ENCODE assay signal across 11 cellular contexts in the genomic region with DNA sequence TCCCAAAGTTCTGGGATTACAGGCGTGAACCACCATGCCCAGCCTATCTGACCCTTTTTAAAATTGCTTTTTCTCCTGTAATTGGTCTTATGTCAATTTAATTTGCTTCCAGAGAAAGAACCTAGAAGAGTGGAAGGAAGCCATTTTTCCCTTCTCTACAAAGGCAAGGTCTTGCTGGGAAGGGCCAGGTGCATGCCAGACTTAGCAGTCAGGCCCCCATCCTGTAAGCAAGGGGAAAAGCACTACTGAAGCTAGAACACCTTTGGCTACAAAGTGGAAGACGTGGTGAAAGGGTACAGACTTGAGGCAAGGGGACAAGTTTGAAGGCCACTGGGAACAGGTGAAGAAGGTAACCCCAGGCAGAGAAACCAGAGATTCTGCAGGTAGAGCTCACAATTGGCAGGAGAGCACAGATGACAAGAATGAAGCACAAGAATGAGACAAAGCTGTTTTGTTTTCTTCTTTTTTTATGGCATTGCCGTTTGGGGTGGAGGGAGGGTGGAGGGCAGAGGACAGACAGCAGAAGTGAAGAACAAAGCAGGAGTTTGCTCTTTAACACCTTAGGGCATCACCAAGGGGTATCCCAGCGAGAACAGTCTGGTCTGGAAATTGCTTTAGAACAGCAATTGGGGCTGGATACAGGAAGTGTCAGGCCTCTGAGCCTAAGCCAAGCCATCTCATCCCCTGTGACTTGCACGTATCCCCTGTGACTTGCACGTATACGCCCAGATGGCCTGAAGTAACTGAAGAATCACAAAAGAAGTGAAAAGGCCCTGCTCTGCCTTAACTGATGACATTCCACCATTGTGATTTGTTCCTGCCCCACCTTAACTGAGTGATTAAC.
DNase-seq lines count a peak whose midpoint lies in the region; ATAC-seq, FAIRE-seq and TF ChIP-seq lines count a peak whose summit lies in the region.
"Had no signal": no experiment of that assay in that cellular context is flagged by ENCODE, and none has a peak within 500 bp of the region (broad histone marks: within the 10 kb centered on the region; RNA-seq: fewer than 3 reads in every experiment).

No MANE protein-coding gene starts in this region.

- no peak for FAIRE-seq in K562 (lab: Jason Lieb, UNC)

- H3K9me3 Mint-ChIP-seq in CD4-positive, alpha-beta memory T cell, result peaks cover 0 to 4% (median 0%) of the 10 kb centered on the region in 8 donors
- H3K9me3 Mint-ChIP-seq in naive B cell, result no peaks in the 10 kb centered on the region

- H3K9me1 ChIP-seq in K562 (ENCODE audit: control insufficient read depth, insufficient read depth, low read length), result no peaks in the 10 kb centered on the region

- H3K4me3 ChIP-seq in CD4-positive, alpha-beta memory T cell (ENCODE audit: low read length in 2 of 2), result no peak overlapping the region
- no peak overlapping the region for H3K4me3 ChIP-seq in Jurkat, Clone E6-1 (ENCODE audit: low read length)
- H3K4me3 ChIP-seq in K562, result no peak overlapping the region
- H3K4me3 ChIP-seq: gastroesophageal sphincter, SK-N-MC had no signal

- H3K4me3 Mint-ChIP-seq in CD4-positive, alpha-beta memory T cell, result peak overlapping the region; percentile 14 to 78 (median 54)
- H3K4me3 Mint-ChIP-seq in naive B cell, result peak overlapping the region in 7 of 8 donors; percentile 31 to 89 (median 74)

- in situ Hi-C loops in K562 (cut with MboI), result no loop called here

- peaks cover 71 to 90% (median 83%) of the 10 kb centered on the region in 4 donors for H3K4me1 Mint-ChIP-seq in CD4-positive, alpha-beta memory T cell
- peaks cover 46 to 71% (median 64%) of the 10 kb centered on the region in 3 donors for H3K4me1 Mint-ChIP-seq in naive B cell

- peaks cover 97% of the 10 kb centered on the region for H3K4me1 ChIP-seq in CD4-positive, alpha-beta memory T cell (ENCODE audit: insufficient read depth, low read length)
- peaks cover 13 to 33% of the 10 kb centered on the region in 2 experiments; a peak in 4 of 5 replicates for H3K4me1 ChIP-seq in K562 (replicated peaks in 1 of 2; ENCODE audit: control insufficient read depth in 2 of 2, insufficient read depth in 2 of 2, low read length in 2 of 2)

- H3K4me2 ChIP-seq in K562 (ENCODE audit: insufficient read depth, low read length), result no peak overlapping the region

- intact Hi-C loops in CD4-positive, alpha-beta memory T cell (cut with micrococcal nuclease), result loop anchor here (2.0 to 5.0 kb wide), 3 partner anchors 18 to 91 kb away; no protein-coding TSS in a partner anchor
- intact Hi-C loops in K562 (cut with micrococcal nuclease), result no loop called here

- H3K36me3 Mint-ChIP-seq in CD4-positive, alpha-beta memory T cell, result peaks cover 20 to 24% of the 10 kb centered on the region in 2 donors
- H3K36me3 Mint-ChIP-seq in naive B cell, result peaks cover 0 to 12% of the 10 kb centered on the region in 2 donors

- TF ChIP-seq CTCF in K562 (IDR thresholded peaks at IDR 0.05 in 2 of 3, conservative IDR thresholded peaks at IDR 0.05 in 1 of 3; ENCODE audit: insufficient read depth in 2 of 3, low read depth in 1 of 3, low read length in 3 of 3), result no peak

- peak overlapping the region; percentile 89 to 97 (median 95) for H3K27ac Mint-ChIP-seq in CD4-positive, alpha-beta memory T cell
- peak overlapping the region; percentile 60 to 96 (median 76) for H3K27ac Mint-ChIP-seq in naive B cell

- H3K27me3 Mint-ChIP-seq in CD4-positive, alpha-beta memory T cell, result no peaks in the 10 kb centered on the region
- no peaks in the 10 kb centered on the region for H3K27me3 Mint-ChIP-seq in naive B cell

- 0 out of 2 replicates have a peak, but pooled peaks cover 7% of the 10 kb centered on the region for H4K20me1 ChIP-seq in K562 (replicated peaks; ENCODE audit: control insufficient read depth, insufficient read depth, low read length)

- H3K27ac ChIP-seq in CD4-positive, alpha-beta memory T cell (ENCODE audit: low read depth, low read length), result peak overlapping the region; percentile 60
- H3K27ac ChIP-seq in K562 (ENCODE audit: extremely low read depth, low read depth, low read length), result no peak overlapping the region
- H3K27ac ChIP-seq: gastroesophageal sphincter, SK-N-MC had no signal

- BruUV-seq in K562 (replicated peaks; lab: Mats Ljungman, UMichigan), result no TSS peak

- CTCF ChIA-PET in CD4-positive, alpha-beta memory T cell (lab: Charles Lee; ENCODE audit: partially characterized antibody), result interaction anchor here (0.9 to 4.5 kb wide), 6 partner anchors 17 to 125 kb away, joined by 3 to 23 read pairs (median 4); a partner anchor contains a TSS
- CTCF ChIA-PET in K562 (lab: Yijun Ruan, JAX; ENCODE audit: low intra/inter-chr PET ratio), result no interaction called here

- no peak for TF ChIP-seq RAD21 in K562 (CRISPR knock-in tag; conservative IDR thresholded peaks at IDR 0.05 in 1 of 2, IDR thresholded peaks at IDR 0.05 in 1 of 2)

- no peak overlapping the region for H2AFZ ChIP-seq in K562 (ENCODE audit: low read depth, low read length)

- H3K27me3 ChIP-seq in CD4-positive, alpha-beta memory T cell (ENCODE audit: insufficient read depth, low read length), result no peaks in the 10 kb centered on the region
- no peaks in the 10 kb centered on the region for H3K27me3 ChIP-seq in K562 (ENCODE audit: control insufficient read depth in 2 of 2, insufficient read depth in 2 of 2, low read length in 2 of 2)
- H3K27me3 ChIP-seq: gastroesophageal sphincter had no signal

- POLR2A ChIA-PET in CD4-positive, alpha-beta memory T cell (lab: Charles Lee; ENCODE audit: partially characterized antibody), result interaction anchor here (1.2 to 18.1 kb wide), 11 partner anchors 8 to 68 kb away, joined by 4 to 409 read pairs (median 12); a partner anchor contains a TSS
- POLR2A ChIA-PET in K562 (lab: Yijun Ruan, JAX), result interaction anchor here (0.9 to 1.7 kb wide), 2 partner anchors 9 to 79 kb away, joined by 3 to 7 read pairs; no protein-coding TSS in a partner anchor

- no peak overlapping the region for H3K9ac ChIP-seq in K562 (ENCODE audit: insufficient read depth in 1 of 2, low read depth in 2 of 2, low read length in 2 of 2)

- H3K79me2 ChIP-seq in K562 (ENCODE audit: control insufficient read depth, insufficient read depth, low read length), result no peaks in the 10 kb centered on the region

- WGBS in K562 (ENCODE audit: insufficient coverage, low coverage, missing lambda C conversion rate), result 56% methylated on average over 7 of the region's 7 CpGs

- H3K9me3 ChIP-seq in CD4-positive, alpha-beta memory T cell (ENCODE audit: control insufficient read depth in 1 of 2, low read length in 2 of 2), result no peaks in the 10 kb centered on the region
- H3K9me3 ChIP-seq in K562 (replicated peaks; ENCODE audit: control insufficient read depth, insufficient read depth, low read depth, low read length), result no peaks in the 10 kb centered on the region
- H3K9me3 ChIP-seq: gastroesophageal sphincter had no signal

- TF ChIP-seq EP300 in K562 (IDR thresholded peaks at IDR 0.05; ENCODE audit: low read length), result no peak

- TF ChIP-seq POLR2A in K562 (conservative IDR thresholded peaks at IDR 0.05), result no peak

- H3K36me3 ChIP-seq in CD4-positive, alpha-beta memory T cell (ENCODE audit: insufficient read depth, low read length), result no peaks in the 10 kb centered on the region
- H3K36me3 ChIP-seq in K562 (ENCODE audit: control insufficient read depth, insufficient read depth, low read length), result no peaks in the 10 kb centered on the region
- H3K36me3 ChIP-seq: gastroesophageal sphincter had no signal

- ATAC-seq in K562 (peak; percentile 13; the same call in 1 of the 3 replicates), naive B cell (ENCODE audit: low read depth in 2 of 2) (peak; percentile 59 to 60), HG03442 (IDR thresholded peaks at IDR 0.05; ENCODE audit: unreplicated experiment) (no peak), GM18907 (IDR thresholded peaks at IDR 0.05; ENCODE audit: unreplicated experiment) (no peak)
- ATAC-seq: gastroesophageal sphincter had no signal

- DNase-seq in CD4-positive, alpha-beta memory T cell, result peak in 1 of 5 donors; percentile 56
- DNase-seq in Jurkat, Clone E6-1 (ENCODE audit: low read depth, low spot score), result peak; percentile 73
- peak in 1 of 4 experiments; percentile 14 for DNase-seq in K562 (ENCODE audit: extremely low read depth in 1 of 4, low spot score in 3 of 4)
- peak; percentile 10 for DNase-seq in naive B cell
- DNase-seq in kidney tubule cell (ENCODE audit: low spot score), result no peak
- no peak for DNase-seq in ureter (ENCODE audit: low spot score)
- DNase-seq: GOT3 had no signal

TF ChIP-seq in K562, 482 proteins besides CTCF, POLR2A, EP300 and RAD21:
- no peak for TF ChIP-seq GABPB2 (CRISPR knock-in tag; conservative IDR thresholded peaks at IDR 0.05)

Comparison
In these comparisons a context has a peak if more than half of its experiments do, and no peak if none do; other contexts are left out.
1. DNase-seq: peak in Jurkat, Clone E6-1 (single experiment) and naive B cell (single experiment); none in kidney tubule cell (single experiment) and ureter (single experiment).
2. ATAC-seq: peak in K562 (single experiment) and naive B cell (2 of 2); none in HG03442 (single experiment) and GM18907 (single experiment).